17 cellular contexts compared by ENCODE assay signal in the genomic region with DNA sequence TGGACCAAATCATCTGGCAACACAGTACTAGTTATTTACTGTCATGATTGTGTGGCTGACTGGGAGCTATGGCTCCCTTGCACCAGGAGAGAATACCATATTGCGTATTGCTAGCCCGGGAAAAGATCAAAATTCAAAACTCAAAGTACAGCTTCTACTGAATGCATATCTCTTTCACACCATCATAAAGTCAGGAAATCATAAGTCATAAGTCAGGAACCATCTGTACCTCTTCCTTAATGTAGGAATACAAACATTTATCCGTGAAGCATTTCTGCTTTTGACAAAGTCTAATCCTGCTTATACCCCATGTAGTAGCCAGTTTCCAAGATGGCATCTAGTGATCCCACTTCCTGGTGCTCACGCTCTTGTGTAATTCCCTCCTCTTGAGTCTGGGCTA. TPM values are rescaled to one million over a fixed set of nuclear protein-coding genes. Genes with fewer than 3 reads are reported as not detected.
DNase-seq lines count a peak whose midpoint lies in the region; ATAC-seq, FAIRE-seq and TF ChIP-seq lines count a peak whose summit lies in the region.
"Had no signal": no experiment of that assay in that cellular context is flagged by ENCODE, and none has a peak within 500 bp of the region (broad histone marks: within the 10 kb centered on the region; RNA-seq: fewer than 3 reads in every experiment).

No MANE protein-coding gene starts in this region.

- H3K4me1 Mint-ChIP-seq in type B pancreatic cell (ENCODE audit: unreplicated experiment), result peaks cover 29% of the 10 kb centered on the region
- H3K4me1 Mint-ChIP-seq in stimulated activated naive CD8-positive, alpha-beta T cell treated with anti-CD3 and anti-CD28 coated beads, Interleukin-15, amount 100 ng/mL, for 72 hours, result peaks cover 39% of the 10 kb centered on the region
- peaks cover 39% of the 10 kb centered on the region for H3K4me1 Mint-ChIP-seq in activated CD4-positive, alpha-beta T cell treated with anti-CD3 and anti-CD28 coated beads, Interleukin-2, amount 10 ng/mL, durations not matched to agents 7 days and 5 days

- H2AFZ ChIP-seq in GM23248 (peak overlapping the region; percentile 13; the same call in 1 of the 2 replicates), K562 (ENCODE audit: low read depth, low read length) (peak overlapping the region; percentile 47)

- no peak overlapping the region for H3K18ac ChIP-seq in mesendoderm (ENCODE audit: low read length)

- no peak overlapping the region for H2BK15ac ChIP-seq in mesendoderm (replicated peaks; ENCODE audit: low read depth)

- FAIRE-seq in K562 (lab: Jason Lieb, UNC), result no peak

- H2AK5ac ChIP-seq in mesendoderm (ENCODE audit: low read length), result no peak overlapping the region

- H3K56ac ChIP-seq in mesendoderm (ENCODE audit: low read length), result no peak overlapping the region

- ATAC-seq in K562 (no peak), GM21390 (IDR thresholded peaks at IDR 0.05; ENCODE audit: unreplicated experiment) (no peak)
- ATAC-seq in stimulated activated naive CD8-positive, alpha-beta T cell treated with anti-CD3 and anti-CD28 coated beads, Interleukin-15, amount 100 ng/mL, for 72 hours, result no peak

- H3K4me1 ChIP-seq in GM23248 (ENCODE audit: insufficient read depth) (peaks cover 13% of the 10 kb centered on the region), K562 (replicated peaks in 1 of 2; ENCODE audit: control insufficient read depth in 2 of 2, insufficient read depth in 2 of 2, low read length in 2 of 2) (peaks cover 10 to 15% of the 10 kb centered on the region in 2 experiments), mesendoderm (ENCODE audit: control insufficient read depth, low read depth, low read length) (peaks cover 2% of the 10 kb centered on the region)

- no peaks in the 10 kb centered on the region for H3K9me3 Mint-ChIP-seq in type B pancreatic cell
- H3K9me3 Mint-ChIP-seq in stimulated activated naive CD8-positive, alpha-beta T cell treated with anti-CD3 and anti-CD28 coated beads, Interleukin-15, amount 100 ng/mL, for 72 hours, result no peaks in the 10 kb centered on the region
- H3K9me3 Mint-ChIP-seq in activated CD4-positive, alpha-beta T cell treated with anti-CD3 and anti-CD28 coated beads, Interleukin-2, amount 10 ng/mL, durations not matched to agents 7 days and 5 days, result no peaks in the 10 kb centered on the region
- H3K9me3 Mint-ChIP-seq: CD4-positive, alpha-beta memory T cell had no signal

- in situ Hi-C loops in GM23248 (cut with MboI) (no loop called here), K562 (cut with MboI) (loop anchor here (5.0 kb wide), 1 partner anchor 97 kb away; no protein-coding TSS in a partner anchor)

- no peak overlapping the region for H3K27ac ChIP-seq in GM23248
- H3K27ac ChIP-seq in K562 (ENCODE audit: extremely low read depth, low read depth, low read length), result no peak overlapping the region
- H3K27ac ChIP-seq in mesendoderm (ENCODE audit: low read depth, low read length), result no peak overlapping the region

- no peaks in the 10 kb centered on the region for H3K27me3 ChIP-seq in GM23248 (replicated peaks; ENCODE audit: insufficient read depth)
- no peaks in the 10 kb centered on the region for H3K27me3 ChIP-seq in K562 (ENCODE audit: control insufficient read depth in 2 of 2, insufficient read depth in 2 of 2, low read length in 2 of 2)
- no peaks in the 10 kb centered on the region for H3K27me3 ChIP-seq in mesendoderm (ENCODE audit: insufficient read depth, low read length, poor library complexity)

- no peak for TF ChIP-seq POLR2A in K562 (conservative IDR thresholded peaks at IDR 0.05)

- H3K4me2 ChIP-seq in GM23248 (ENCODE audit: unreplicated experiment) (no peak overlapping the region), K562 (ENCODE audit: insufficient read depth, low read length) (no peak overlapping the region), mesendoderm (ENCODE audit: low read length) (no peak overlapping the region)

- 98 to 99% methylated on average over 4 of the region's 4 CpGs for WGBS in GM23248 (ENCODE audit: low coverage in 1 of 2, low lambda C conversion rate in 2 of 2, missing lambda C conversion rate in 2 of 2), 2 experiments
- 78% methylated on average over 4 of the region's 4 CpGs for WGBS in K562 (ENCODE audit: insufficient coverage, low coverage, missing lambda C conversion rate)
- WGBS in mesendoderm (ENCODE audit: extremely low coverage, insufficient coverage, low lambda C conversion rate), result no CpG with 5 or more reads among the region's 4 CpGs

- peaks cover 34% of the 10 kb centered on the region for H3K79me2 ChIP-seq in GM23248 (ENCODE audit: insufficient read depth)
- H3K79me2 ChIP-seq in K562 (ENCODE audit: control insufficient read depth, insufficient read depth, low read length), result peaks cover 29% of the 10 kb centered on the region
- peaks cover 26% of the 10 kb centered on the region for H3K79me2 ChIP-seq in mesendoderm (ENCODE audit: control insufficient read depth, insufficient read depth, low read length)

- H3K9ac ChIP-seq in GM23248, result no peak overlapping the region
- no peak overlapping the region for H3K9ac ChIP-seq in K562 (ENCODE audit: insufficient read depth in 1 of 2, low read depth in 2 of 2, low read length in 2 of 2)
- H3K9ac ChIP-seq in mesendoderm (ENCODE audit: low read length), result no peak overlapping the region

- H2BK120ac ChIP-seq in mesendoderm (ENCODE audit: low read depth, low read length), result no peak overlapping the region

- no peaks in the 10 kb centered on the region for H3K79me1 ChIP-seq in mesendoderm (ENCODE audit: low read length)

- CTCF ChIA-PET in K562 (lab: Yijun Ruan, JAX; ENCODE audit: low intra/inter-chr PET ratio), result no interaction called here
- CTCF ChIA-PET in activated CD4-positive, alpha-beta T cell treated with anti-CD3 and anti-CD28 coated beads, Interleukin-2, amount 10 ng/mL, durations not matched to agents 7 days and 5 days (lab: Charles Lee), result interaction anchor here (1.1 to 7.8 kb wide), 3 partner anchors 12 to 101 kb away, joined by 3 to 42 read pairs (median 3); no protein-coding TSS in a partner anchor

- H3K4ac ChIP-seq in mesendoderm (ENCODE audit: low read depth, low read length), result peak overlapping the region; percentile 5

- intact Hi-C loops in K562 (cut with micrococcal nuclease), result loop anchor here (5.0 to 10.0 kb wide), 2 partner anchors 251 to 733 kb away; no protein-coding TSS in a partner anchor

- no peak overlapping the region for H3K4me3 ChIP-seq in GM23248
- H3K4me3 ChIP-seq in K562, result no peak overlapping the region
- H3K4me3 ChIP-seq in mesendoderm (ENCODE audit: low read length), result no peak overlapping the region

- no peak for TF ChIP-seq CTCF in K562 (IDR thresholded peaks at IDR 0.05 in 2 of 3, conservative IDR thresholded peaks at IDR 0.05 in 1 of 3; ENCODE audit: insufficient read depth in 2 of 3, low read depth in 1 of 3, low read length in 3 of 3)
- no peak for TF ChIP-seq CTCF in type B pancreatic cell (conservative IDR thresholded peaks at IDR 0.05)

- H3K4me3 Mint-ChIP-seq in type B pancreatic cell, result no peak overlapping the region
- no peak overlapping the region for H3K4me3 Mint-ChIP-seq in stimulated activated naive CD8-positive, alpha-beta T cell treated with anti-CD3 and anti-CD28 coated beads, Interleukin-15, amount 100 ng/mL, for 72 hours
- H3K4me3 Mint-ChIP-seq in activated CD4-positive, alpha-beta T cell treated with anti-CD3 and anti-CD28 coated beads, Interleukin-2, amount 10 ng/mL, durations not matched to agents 7 days and 5 days, result no peak overlapping the region

- peaks cover 5% of the 10 kb centered on the region for H3K9me1 ChIP-seq in K562 (ENCODE audit: control insufficient read depth, insufficient read depth, low read length)

- H3K36me3 ChIP-seq in GM23248 (ENCODE audit: low read depth), result no peaks in the 10 kb centered on the region
- H3K36me3 ChIP-seq in K562 (ENCODE audit: control insufficient read depth, insufficient read depth, low read length), result no peaks in the 10 kb centered on the region; the same call in 2 of the 3 replicates
- no peaks in the 10 kb centered on the region for H3K36me3 ChIP-seq in mesendoderm (ENCODE audit: control insufficient read depth, insufficient read depth, low read length)

- DNase-seq in GM23248 (no peak), K562 (ENCODE audit: extremely low read depth in 1 of 4, low spot score in 3 of 4) (no peak), mesendoderm (no peak), type B pancreatic cell (ENCODE audit: extremely low spot score, unreplicated experiment) (no peak)
- DNase-seq in stimulated activated naive CD8-positive, alpha-beta T cell treated with anti-CD3 and anti-CD28 coated beads, Interleukin-15, amount 100 ng/mL, for 72 hours, result no peak
- DNase-seq in activated CD4-positive, alpha-beta T cell treated with anti-CD3 and anti-CD28 coated beads, Interleukin-2, amount 10 ng/mL, durations not matched to agents 7 days and 5 days, result no peak
- DNase-seq: ACHN; AML-193; CD4-positive, alpha-beta memory T cell; HCEC 1CT; NCI-H1417 treated with DMSO at 0.1 percent for 48 hours; NCI-H2029; NCI-H2171 treated with DMSO at 0.1 percent for 48 hours; NCI-H510A treated with DMSO at 0.1 percent for 48 hours; NCI-H82; SHP77 had no signal

- no peak overlapping the region for H4K8ac ChIP-seq in mesendoderm (ENCODE audit: low read depth, low read length)

- TF ChIP-seq RAD21 in K562 (CRISPR knock-in tag; conservative IDR thresholded peaks at IDR 0.05 in 1 of 2, IDR thresholded peaks at IDR 0.05 in 1 of 2), result no peak

- H3K9me2 ChIP-seq in GM23248 (ENCODE audit: insufficient read depth), result no peaks in the 10 kb centered on the region

- TF ChIP-seq EP300 in K562 (IDR thresholded peaks at IDR 0.05; ENCODE audit: low read length), result no peak

- H3K27ac Mint-ChIP-seq in type B pancreatic cell, result peak overlapping the region; percentile 35
- no peak overlapping the region for H3K27ac Mint-ChIP-seq in stimulated activated naive CD8-positive, alpha-beta T cell treated with anti-CD3 and anti-CD28 coated beads, Interleukin-15, amount 100 ng/mL, for 72 hours
- H3K27ac Mint-ChIP-seq in activated CD4-positive, alpha-beta T cell treated with anti-CD3 and anti-CD28 coated beads, Interleukin-2, amount 10 ng/mL, durations not matched to agents 7 days and 5 days, result no peak overlapping the region

- peaks cover 19% of the 10 kb centered on the region for H3F3A ChIP-seq in GM23248 (ENCODE audit: insufficient read depth)

- no peaks in the 10 kb centered on the region for H3K27me3 Mint-ChIP-seq in type B pancreatic cell
- H3K27me3 Mint-ChIP-seq in stimulated activated naive CD8-positive, alpha-beta T cell treated with anti-CD3 and anti-CD28 coated beads, Interleukin-15, amount 100 ng/mL, for 72 hours, result no peaks in the 10 kb centered on the region
- H3K27me3 Mint-ChIP-seq in activated CD4-positive, alpha-beta T cell treated with anti-CD3 and anti-CD28 coated beads, Interleukin-2, amount 10 ng/mL, durations not matched to agents 7 days and 5 days, result no peaks in the 10 kb centered on the region
- H3K27me3 Mint-ChIP-seq: CD4-positive, alpha-beta memory T cell had no signal

- peaks cover 8% of the 10 kb centered on the region for H3K36me3 Mint-ChIP-seq in type B pancreatic cell
- peaks cover 2% of the 10 kb centered on the region for H3K36me3 Mint-ChIP-seq in activated CD4-positive, alpha-beta T cell treated with anti-CD3 and anti-CD28 coated beads, Interleukin-2, amount 10 ng/mL, durations not matched to agents 7 days and 5 days (ENCODE audit: low read depth)

- no peaks in the 10 kb centered on the region for H3K9me3 ChIP-seq in GM23248 (ENCODE audit: low read depth)
- H3K9me3 ChIP-seq in K562 (replicated peaks; ENCODE audit: control insufficient read depth, insufficient read depth, low read depth, low read length), result no peaks in the 10 kb centered on the region

- H3K23ac ChIP-seq in mesendoderm (ENCODE audit: low read length), result no peak overlapping the region

- H2BK5ac ChIP-seq in mesendoderm (ENCODE audit: low read length), result no peak overlapping the region

- H4K5ac ChIP-seq in mesendoderm (ENCODE audit: low read length), result no peak overlapping the region

- BruUV-seq in K562 (replicated peaks; lab: Mats Ljungman, UMichigan), result no TSS peak

- POLR2A ChIA-PET in K562 (lab: Yijun Ruan, JAX), result interaction anchor here (0.5 to 1.9 kb wide), 2 partner anchors 9 to 759 kb away, joined by 3 to 4 read pairs; no protein-coding TSS in a partner anchor
- POLR2A ChIA-PET in activated CD4-positive, alpha-beta T cell treated with anti-CD3 and anti-CD28 coated beads, Interleukin-2, amount 10 ng/mL, durations not matched to agents 7 days and 5 days (lab: Charles Lee), result no interaction called here

- no peaks in the 10 kb centered on the region for H4K20me1 ChIP-seq in GM23248 (ENCODE audit: insufficient read depth)
- H4K20me1 ChIP-seq in K562 (replicated peaks; ENCODE audit: control insufficient read depth, insufficient read depth, low read length), result no peaks in the 10 kb centered on the region

RNA-seq across cellular contexts. Expression of a gene that starts 2.2 kb away (rescaled TPM):
- total RNA-seq in GM23248 (2014; rRNA removed; shearing (Covaris generic)), result 43.7 and 67.9 TPM in 2 replicates
- 49.7 and 53.7 TPM in 2 replicates for polyA plus RNA-seq in GM23248 (2016; fragmentation: Nextera tagmentation; extraction: Ambion mirVana)
- 58.2 and 65.5 TPM in 2 replicates for total RNA-seq in K562 (2011; cell fraction: chromatin; rRNA removed; ENCODE audit: low replicate concordance)
- 39.9 and 41.2 TPM in 2 replicates for total RNA-seq in K562 (2011; cell fraction: nucleolus; rRNA removed)
- total RNA-seq in K562 (2011; cell fraction: nucleoplasm; rRNA removed), result 52.9 and 82.7 TPM in 2 replicates
- 10.2 and 19.6 TPM in 2 replicates for total RNA-seq in K562 (2014; rRNA removed)
- total RNA-seq in K562 (2014; rRNA removed; fragmentation: Illumina TruSeq; extraction: Trizol), result 13.8 and 15.2 TPM in 2 replicates
- 16.0 and 17.5 TPM in 2 replicates for total RNA-seq in K562 (2015; rRNA removed; fragmentation: Illumina TruSeq; extraction: Trizol)
- 44.7 and 45.6 TPM in 2 replicates for total RNA-seq in K562 (2021)
- 17.1 and 37.9 TPM in 2 replicates for polyA plus RNA-seq in K562 (2011; rRNA removed)
- polyA plus RNA-seq in K562 (2011; cell fraction: cytosol; rRNA removed), result 15.4 and 27.7 TPM in 2 replicates
- polyA plus RNA-seq in K562 (2011; cell fraction: nucleus; rRNA removed), result 24.4 and 31.2 TPM in 2 replicates
- polyA plus RNA-seq in K562 (2012), result 20.5 and 29.6 TPM in 2 replicates
- 26.9 and 27.4 TPM in 2 replicates for polyA plus RNA-seq in K562 (2014; fragmentation: Illumina TruSeq; extraction: Trizol)
- polyA plus RNA-seq in K562 (2014; fragmentation: Nextera tagmentation; extraction: Ambion mirVana), result 1 to 10 TPM; 7.1 to 8.8 TPM
- 15.8 and 18.7 TPM in 2 replicates for polyA plus RNA-seq in K562 (2014; rRNA removed)
- 30.2 and 46.2 TPM in 2 replicates for polyA minus RNA-seq in K562 (2011; rRNA and poly(A)+ RNA removed)
- polyA minus RNA-seq in K562 (2011; cell fraction: cytosol; rRNA and poly(A)+ RNA removed), result 19.4 and 34.7 TPM in 2 replicates
- 24.1 and 55.8 TPM in 2 replicates for polyA minus RNA-seq in K562 (2011; cell fraction: nucleus; rRNA and poly(A)+ RNA removed)
- 32.4 TPM for polyA plus RNA-seq in mesendoderm (2013, experiment 1 of 2)
- polyA plus RNA-seq in mesendoderm (2013, experiment 2 of 2), result 30.3 TPM
- total RNA-seq in type B pancreatic cell (ENCODE audit: low replicate concordance), result 85.8 and 173 TPM in 2 replicates
- 10 to 100 TPM; 23.1 to 25.7 TPM for total RNA-seq in activated CD4-positive, alpha-beta T cell treated with anti-CD3 and anti-CD28 coated beads, Interleukin-2, amount 10 ng/mL, durations not matched to agents 7 days and 5 days
